In the genomic region with DNA sequence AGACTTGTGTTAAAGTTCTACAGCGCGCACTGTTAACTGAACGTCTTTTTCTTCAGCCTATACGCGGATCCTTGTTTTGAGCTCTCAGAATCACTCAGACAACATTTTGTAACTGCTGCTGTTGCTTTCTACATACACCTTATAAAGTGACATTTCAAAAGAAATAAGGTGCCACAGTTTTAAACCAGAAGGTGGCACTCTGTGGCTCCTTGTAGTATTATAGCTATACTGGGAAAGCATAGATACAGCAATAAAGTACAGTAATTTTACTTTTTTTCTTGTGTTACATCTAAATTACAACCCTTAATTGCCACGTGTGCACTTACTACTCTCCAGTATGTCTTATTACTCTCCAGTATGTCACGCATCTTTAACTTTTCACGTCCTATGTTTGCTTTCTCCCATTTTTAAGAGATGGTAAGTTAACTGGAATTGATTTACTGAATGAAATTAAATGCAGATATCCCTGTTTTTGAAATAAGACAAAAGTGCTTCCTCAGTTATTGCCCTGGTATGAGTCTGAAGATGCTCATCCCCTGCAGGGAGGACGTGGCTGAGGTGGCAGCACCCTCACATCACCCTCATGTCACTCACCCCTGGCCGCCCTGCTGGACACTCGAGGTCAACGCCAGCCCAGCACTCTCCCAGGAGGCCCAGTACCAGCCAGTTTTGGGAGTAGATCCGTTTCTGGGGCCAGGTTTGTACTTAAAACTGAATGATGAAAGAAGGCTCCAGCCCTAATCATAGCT, we compare ENCODE assay signal across 11 cellular contexts.
DNase-seq lines count a peak whose midpoint lies in the region; ATAC-seq and TF ChIP-seq lines count a peak whose summit lies in the region.
"Had no signal": no experiment of that assay in that cellular context is flagged by ENCODE, and none has a peak within 500 bp of the region (broad histone marks: within the 10 kb centered on the region; RNA-seq: fewer than 3 reads in every experiment).

No MANE protein-coding gene starts in this region.

- 0 out of 2 replicates have a peak, but pooled peaks have one; percentile 15 for TF ChIP-seq CTCF in GM12874 (IDR thresholded peaks at IDR 0.05; ENCODE audit: insufficient read depth, low read depth, low read length)

- peak; percentile 69 for DNase-seq in ACHN
- DNase-seq in SW 1271 (lab: John Stamatoyannopoulos, UW), result peak; percentile 12 to 18
- DNase-seq in inferior parietal cortex (ENCODE audit: extremely low spot score), result peak; percentile 16
- DNase-seq in NCI-H526 treated with DMSO at 0.1 percent for 48 hours (lab: John Stamatoyannopoulos, UW), result no peak
- DNase-seq in SKM-1 (lab: John Stamatoyannopoulos, UW; ENCODE audit: unreplicated experiment), result no peak
- DNase-seq: body of pancreas, GF-D8, T-helper 9 cell had no signal

- no peak for ATAC-seq in GM18517 (IDR thresholded peaks at IDR 0.05; ENCODE audit: unreplicated experiment)
- ATAC-seq in HG03432 (IDR thresholded peaks at IDR 0.05; ENCODE audit: unreplicated experiment), result no peak
- ATAC-seq: body of pancreas had no signal

- in situ Hi-C loops in ACHN (cut with HindIII; ENCODE audit: low pct_ligation_motif_present, low pct_unique_long_range_greater_than_20kb, low sequenced_read_pairs), result no loop called here

Comparison
In these comparisons a context has a peak if more than half of its experiments do, and no peak if none do; other contexts are left out.
1. DNase-seq: peak in ACHN (single experiment), SW 1271 (2 of 2) and inferior parietal cortex (single experiment); none in NCI-H526 treated with DMSO at 0.1 percent for 48 hours (single experiment) and SKM-1 (single experiment).